9 cellular contexts compared by ENCODE assay signal in the genomic region with DNA sequence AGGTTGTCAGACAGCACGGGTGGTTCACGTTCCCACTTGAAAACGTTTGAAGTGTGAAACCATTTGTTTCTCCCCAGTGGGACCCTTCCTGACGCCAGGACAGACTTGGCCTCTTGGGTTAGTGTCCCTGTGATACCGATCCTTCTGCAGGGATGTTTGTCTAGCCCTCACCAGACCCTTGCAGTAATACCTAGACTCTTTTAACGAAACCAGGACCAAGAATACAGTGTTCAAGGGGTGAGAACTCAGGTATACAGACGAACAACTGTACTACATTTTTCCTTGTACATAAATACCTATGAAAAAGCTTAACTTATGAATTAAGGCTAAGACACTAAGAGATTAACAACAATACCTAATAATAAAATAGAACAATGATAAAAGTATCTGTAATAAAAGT.
DNase-seq lines count a peak whose midpoint lies in the region; ATAC-seq lines count a peak whose summit lies in the region.
"Had no signal": no experiment of that assay in that cellular context is flagged by ENCODE, and none has a peak within 500 bp of the region (broad histone marks: within the 10 kb centered on the region; RNA-seq: fewer than 3 reads in every experiment).

No MANE protein-coding gene starts in this region.

- no peaks in the 10 kb centered on the region for H3K9me3 Mint-ChIP-seq in naive B cell

- H3K27me3 Mint-ChIP-seq in naive B cell: peaks cover 6 to 20% (median 12%) of the 10 kb centered on the region in 3 donors

- ATAC-seq in GM18907 (IDR thresholded peaks at IDR 0.05; ENCODE audit: unreplicated experiment): peak; percentile 63
- peak; percentile 52 for ATAC-seq in GM21723 (IDR thresholded peaks at IDR 0.05; ENCODE audit: unreplicated experiment)
- ATAC-seq in HG03442 (IDR thresholded peaks at IDR 0.05; ENCODE audit: unreplicated experiment): peak; percentile 44
- no peak for ATAC-seq in naive B cell (ENCODE audit: low read depth in 2 of 2)

- H3K36me3 Mint-ChIP-seq in naive B cell: no peaks in the 10 kb centered on the region

- H3K4me3 Mint-ChIP-seq in naive B cell: peak overlapping the region in 6 of 8 donors; percentile 53 to 78 (median 66)

- peaks cover 16 to 23% (median 18%) of the 10 kb centered on the region in 3 donors for H3K4me1 Mint-ChIP-seq in naive B cell

- DNase-seq in naive B cell (no peak), NCI-H1105 (lab: John Stamatoyannopoulos, UW) (no peak), posterior cingulate gyrus (no peak), NOMO-1 treated with dmso at 0.1 percent for 144 hours (lab: John Stamatoyannopoulos, UW; ENCODE audit: unreplicated experiment) (no peak)
- DNase-seq: activated CD4-positive, alpha-beta T cell treated with anti-CD3 and anti-CD28 coated beads for 1 hour; kidney had no signal

- peak overlapping the region in 2 of 6 donors; percentile 24 to 81 for H3K27ac Mint-ChIP-seq in naive B cell

- intact Hi-C loops in posterior cingulate gyrus (cut with DNase I): no loop called here

Comparison
In these comparisons a context has a peak if more than half of its experiments do, and no peak if none do; other contexts are left out.
1. ATAC-seq: peak in GM18907 (single experiment), GM21723 (single experiment) and HG03442 (single experiment); none in naive B cell (0 of 2).